In the genomic region with DNA sequence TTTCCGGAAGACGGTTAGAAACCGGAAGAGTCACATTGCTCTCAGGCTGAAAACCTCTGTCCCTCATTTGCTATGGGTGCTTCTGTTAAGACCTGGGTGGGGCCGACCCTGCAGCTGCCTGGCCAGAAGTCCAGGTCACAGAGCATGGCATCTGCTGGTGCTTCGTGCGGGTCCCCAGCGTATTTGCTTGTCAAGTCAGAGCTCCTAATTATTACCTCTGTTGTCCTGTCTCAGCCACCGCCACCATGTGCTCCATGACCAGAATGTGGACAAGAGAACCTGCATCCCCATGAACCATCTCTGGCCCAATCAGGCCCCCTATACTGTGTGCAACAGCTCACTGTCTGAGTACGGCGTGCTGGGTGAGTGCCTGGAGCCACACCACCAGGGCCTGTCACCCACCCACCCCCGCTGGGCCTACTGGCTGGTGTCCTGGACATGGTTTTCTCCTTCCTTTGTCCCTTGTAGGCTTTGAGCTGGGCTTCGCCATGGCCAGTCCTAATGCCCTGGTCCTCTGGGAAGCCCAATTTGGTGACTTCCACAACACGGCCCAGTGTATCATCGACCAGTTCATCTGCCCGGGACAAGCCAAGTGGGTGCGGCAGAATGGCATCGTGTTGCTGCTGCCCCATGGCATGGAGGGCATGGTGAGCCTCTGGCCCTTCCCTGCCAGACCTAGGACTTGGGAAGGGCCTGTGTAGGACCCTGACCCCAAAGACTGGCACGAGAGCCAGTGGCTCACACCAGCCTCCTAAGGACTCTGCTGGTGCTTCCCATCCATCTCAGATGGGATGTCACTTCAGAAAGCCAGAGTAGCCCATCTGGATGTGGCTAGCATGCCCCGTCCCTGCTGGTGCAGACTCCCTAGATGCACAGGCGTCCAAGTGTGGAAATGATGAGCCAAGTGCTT, we compare ENCODE assay signal across 15 cellular contexts. TPM values are rescaled to one million over a fixed set of nuclear protein-coding genes. Genes with fewer than 3 reads are reported as not detected.
DNase-seq lines count a peak whose midpoint lies in the region; ATAC-seq, FAIRE-seq and TF ChIP-seq lines count a peak whose summit lies in the region.
"Had no signal": no experiment of that assay in that cellular context is flagged by ENCODE, and none has a peak within 500 bp of the region (broad histone marks: within the 10 kb centered on the region; RNA-seq: fewer than 3 reads in every experiment).

No MANE protein-coding gene starts in this region.

- no peak overlapping the region for H2AFZ ChIP-seq in trophoblast cell (ENCODE audit: insufficient read depth, low read length, poor library complexity)
- H2AFZ ChIP-seq: GM23338 had no signal

- H2BK120ac ChIP-seq in trophoblast cell (ENCODE audit: insufficient read depth, low read length, poor library complexity) = no peak overlapping the region

- no peak overlapping the region for H2AK5ac ChIP-seq in trophoblast cell (ENCODE audit: low read length)

- no peak for TF ChIP-seq CTCF in left ventricle myocardium inferior (IDR thresholded peaks at IDR 0.05; ENCODE audit: borderline replicate concordance)
- TF ChIP-seq CTCF in bronchial epithelial cell (IDR thresholded peaks at IDR 0.05; ENCODE audit: insufficient read depth, low read length, severe bottlenecking) = no peak

- H4K8ac ChIP-seq in trophoblast cell (ENCODE audit: low read depth, low read length) = no peak overlapping the region

- H3K79me1 ChIP-seq in trophoblast cell (ENCODE audit: low read length) = no peaks in the 10 kb centered on the region

- DNase-seq in left ventricle myocardium inferior = no peak
- no peak for DNase-seq in right cardiac atrium
- DNase-seq in bronchial epithelial cell (ENCODE audit: low read depth) = no peak
- DNase-seq in trophoblast cell = peak; percentile 93 to 95
- DNase-seq in SHP77 (lab: John Stamatoyannopoulos, UW) = no peak
- DNase-seq in ureter (ENCODE audit: low spot score) = no peak
- no peak for DNase-seq in middle frontal gyrus (ENCODE audit: extremely low spot score, low spot score)
- DNase-seq: 8988T, AML-193, DMS 273 treated with DMSO at 0.1 percent for 48 hours, H7 had no signal

- H2BK5ac ChIP-seq in trophoblast cell (ENCODE audit: low read depth, low read length, poor library complexity) = no peak overlapping the region

- no peaks in the 10 kb centered on the region for H3K79me2 ChIP-seq in trophoblast cell (ENCODE audit: control insufficient read depth, insufficient read depth, low read length, poor library complexity)

- no peak for ATAC-seq in right cardiac atrium
- ATAC-seq: GM23338 had no signal

- H3K4me2 ChIP-seq in trophoblast cell (ENCODE audit: low read length) = no peak overlapping the region
- H3K4me2 ChIP-seq: BLaER1, GM23338 had no signal

- peak; percentile 43 for FAIRE-seq in bronchial epithelial cell (lab: Jason Lieb, UNC)
- FAIRE-seq: GM18507 had no signal

- H3K4ac ChIP-seq in trophoblast cell (ENCODE audit: low read depth, low read length) = no peak overlapping the region

- H4K12ac ChIP-seq in trophoblast cell (ENCODE audit: low read depth, low read length) = no peak overlapping the region

- H3K23ac ChIP-seq in trophoblast cell (ENCODE audit: low read length) = no peak overlapping the region

- H3K27me3 ChIP-seq in left ventricle myocardium inferior (ENCODE audit: low read depth) (no peaks in the 10 kb centered on the region), right cardiac atrium (ENCODE audit: control insufficient read depth, insufficient read depth) (no peaks in the 10 kb centered on the region), bronchial epithelial cell (ENCODE audit: control insufficient read depth, insufficient read depth, low read length) (no peaks in the 10 kb centered on the region), trophoblast cell (ENCODE audit: insufficient read depth, low read length) (no peaks in the 10 kb centered on the region)
- H3K27me3 ChIP-seq: BLaER1 had no signal

- no peak overlapping the region for H4K91ac ChIP-seq in trophoblast cell (ENCODE audit: low read depth, low read length)

- peaks cover 98% of the 10 kb centered on the region for H3K36me3 ChIP-seq in left ventricle myocardium inferior
- peaks cover 43% of the 10 kb centered on the region for H3K36me3 ChIP-seq in bronchial epithelial cell (ENCODE audit: control insufficient read depth, insufficient read depth, low read length)
- H3K36me3 ChIP-seq in trophoblast cell (ENCODE audit: control insufficient read depth in 1 of 2, insufficient read depth in 2 of 2, low read length in 2 of 2) = peaks cover 68 to 69% of the 10 kb centered on the region in 2 experiments

- no peaks in the 10 kb centered on the region for H3K9me3 ChIP-seq in left ventricle myocardium inferior (replicated peaks)
- no peaks in the 10 kb centered on the region for H3K9me3 ChIP-seq in right cardiac atrium (ENCODE audit: control insufficient read depth, low read length)
- H3K9me3 ChIP-seq in trophoblast cell (ENCODE audit: insufficient read depth, low read depth, low read length) = peaks cover 4% of the 10 kb centered on the region

- no peak overlapping the region for H3K4me3 ChIP-seq in left ventricle myocardium inferior
- no peak overlapping the region for H3K4me3 ChIP-seq in right cardiac atrium (ENCODE audit: low read length)
- no peak overlapping the region for H3K4me3 ChIP-seq in bronchial epithelial cell (ENCODE audit: low read depth, low read length)
- H3K4me3 ChIP-seq in trophoblast cell (ENCODE audit: low read depth, low read length) = no peak overlapping the region
- H3K4me3 ChIP-seq: BLaER1, GM23338 had no signal

- H3K27ac ChIP-seq in left ventricle myocardium inferior (replicated peaks) (peak overlapping the region; percentile 89), right cardiac atrium (ENCODE audit: low read length) (no peak overlapping the region), trophoblast cell (ENCODE audit: low read depth, low read length) (no peak overlapping the region), temporal lobe (ENCODE audit: low read depth, low read length) (peak overlapping the region; percentile 57)
- H3K27ac ChIP-seq: BLaER1 had no signal

- intact Hi-C loops in left ventricle myocardium inferior (cut with micrococcal nuclease) = no loop called here
- intact Hi-C loops in right cardiac atrium (cut with DNase I) = no loop called here

- H3K14ac ChIP-seq in trophoblast cell (ENCODE audit: low read length) = no peak overlapping the region

- peaks cover 54% of the 10 kb centered on the region for H3K4me1 ChIP-seq in left ventricle myocardium inferior
- peaks cover 2% of the 10 kb centered on the region for H3K4me1 ChIP-seq in right cardiac atrium (ENCODE audit: control insufficient read depth, insufficient read depth, low read length)
- no peaks in the 10 kb centered on the region for H3K4me1 ChIP-seq in trophoblast cell (ENCODE audit: control insufficient read depth in 1 of 2, insufficient read depth in 2 of 2, low read length in 2 of 2)

- H2BK12ac ChIP-seq in trophoblast cell (ENCODE audit: low read length) = no peak overlapping the region

- no peak overlapping the region for H3K18ac ChIP-seq in trophoblast cell (ENCODE audit: low read length)

- 97% methylated on average over 20 of the region's 20 CpGs for WGBS in right cardiac atrium
- WGBS in trophoblast cell (ENCODE audit: extremely low coverage, insufficient coverage, insufficient read length) = no CpG with 5 or more reads among the region's 20 CpGs

- H3K9ac ChIP-seq in trophoblast cell (ENCODE audit: low read length) = no peak overlapping the region
- H3K9ac ChIP-seq: BLaER1 had no signal

RNA-seq across cellular contexts. Expression of gene ZMIZ2, which starts 51.3 kb away (rescaled TPM):
- total RNA-seq in left ventricle myocardium inferior (62.7 TPM), right cardiac atrium (10 to 100 TPM; 47.4 to 61.6 (median 51.2) TPM), bronchial epithelial cell (5.5 and 8.1 TPM in 2 replicates), temporal lobe (13.3 TPM), ureter (116 TPM)
- 36.3 TPM for polyA plus RNA-seq in right cardiac atrium
- polyA plus RNA-seq in trophoblast cell (2013) = 27.0 and 27.4 TPM in 2 replicates

Comparison
In these comparisons a context has a peak if more than half of its experiments do, and no peak if none do; other contexts are left out.
1. H3K27ac ChIP-seq: peak in left ventricle myocardium inferior (single experiment) and temporal lobe (single experiment); none in right cardiac atrium (single experiment) and trophoblast cell (single experiment).
2. DNase-seq: peak in trophoblast cell (2 of 2); none in left ventricle myocardium inferior (single experiment), right cardiac atrium (0 of 3), bronchial epithelial cell (single experiment), SHP77 (0 of 2), ureter (single experiment) and middle frontal gyrus (single experiment).